In genomic region chr4:150140774-150141400, GRCh38 we compare ENCODE assay signal across 12 cellular contexts.
DNase-seq lines count a peak whose midpoint lies in the region; ATAC-seq and TF ChIP-seq lines count a peak whose summit lies in the region.
"Had no signal": no experiment of that assay in that cellular context is flagged by ENCODE, and none has a peak within 500 bp of the region (broad histone marks: within the 10 kb centered on the region; RNA-seq: fewer than 3 reads in every experiment).

No MANE protein-coding gene starts in this region.

- TF ChIP-seq RAD21 in SK-N-SH (IDR thresholded peaks at IDR 0.05; ENCODE audit: low read length), result no peak

- no peaks in the 10 kb centered on the region for H3K9me2 ChIP-seq in SK-N-SH

- CTCF ChIA-PET in SK-N-SH (lab: Yijun Ruan, JAX), result no interaction called here

- TF ChIP-seq CTCF in SK-N-SH (IDR thresholded peaks at IDR 0.05), result no peak
- no peak for TF ChIP-seq CTCF in fibroblast of mammary gland (conservative IDR thresholded peaks at IDR 0.05; ENCODE audit: control insufficient read depth, insufficient read depth, low read depth, low read length)
- TF ChIP-seq CTCF in progenitor cell of endocrine pancreas (IDR thresholded peaks at IDR 0.05; ENCODE audit: unreplicated experiment), result no peak

- 23% methylated on average over 5 of the region's 5 CpGs for WGBS in SK-N-SH (ENCODE audit: low lambda C conversion rate)

- H3K36me3 ChIP-seq in SK-N-SH (replicated peaks in 1 of 2; ENCODE audit: control insufficient read depth in 1 of 2, insufficient read depth in 2 of 2, low read length in 1 of 2), result peaks cover 0 to 8% of the 10 kb centered on the region in 2 experiments
- H3K36me3 ChIP-seq: prostate gland, thyroid gland had no signal

- H3K27me3 Mint-ChIP-seq in progenitor cell of endocrine pancreas, result peaks cover 5% of the 10 kb centered on the region
- H3K27me3 Mint-ChIP-seq in naive thymus-derived CD8-positive, alpha-beta T cell, result peaks cover 0 to 9% (median 0%) of the 10 kb centered on the region in 5 donors

- no peak overlapping the region for H2AFZ ChIP-seq in SK-N-SH (ENCODE audit: low read depth)

- H3K36me3 Mint-ChIP-seq in stimulated activated effector memory CD8-positive, alpha-beta T cell treated with anti-CD3 and anti-CD28 coated beads, Interleukin-12 subunit alpha, Interleukin-12 subunit beta, amount 100 ng/mL, for 72 hours, result no peaks in the 10 kb centered on the region
- no peaks in the 10 kb centered on the region for H3K36me3 Mint-ChIP-seq in progenitor cell of endocrine pancreas (ENCODE audit: insufficient read depth)
- H3K36me3 Mint-ChIP-seq in naive thymus-derived CD8-positive, alpha-beta T cell, result no peaks in the 10 kb centered on the region

- no peaks in the 10 kb centered on the region; the same call in 1 of the 2 replicates for H4K20me1 ChIP-seq in SK-N-SH (ENCODE audit: insufficient read depth)

- peak; percentile 31 for ATAC-seq in stimulated activated effector memory CD8-positive, alpha-beta T cell treated with anti-CD3 and anti-CD28 coated beads, Interleukin-12 subunit alpha, Interleukin-12 subunit beta, amount 100 ng/mL, for 72 hours
- no peak for ATAC-seq in naive thymus-derived CD8-positive, alpha-beta T cell
- no peak for ATAC-seq in GM21515 (IDR thresholded peaks at IDR 0.05; ENCODE audit: unreplicated experiment)
- ATAC-seq: GM12878 had no signal

- peak overlapping the region; percentile 37; the same call in 1 of the 2 replicates for H3K9ac ChIP-seq in SK-N-SH

- H3F3A ChIP-seq in SK-N-SH (replicated peaks; ENCODE audit: insufficient read depth), result peaks cover 52% of the 10 kb centered on the region

- H3K9me3 ChIP-seq in SK-N-SH, result no peaks in the 10 kb centered on the region
- H3K9me3 ChIP-seq: prostate gland, thyroid gland had no signal

- peaks cover 10% of the 10 kb centered on the region for H3K4me1 Mint-ChIP-seq in stimulated activated effector memory CD8-positive, alpha-beta T cell treated with anti-CD3 and anti-CD28 coated beads, Interleukin-12 subunit alpha, Interleukin-12 subunit beta, amount 100 ng/mL, for 72 hours
- no peaks in the 10 kb centered on the region for H3K4me1 Mint-ChIP-seq in progenitor cell of endocrine pancreas (ENCODE audit: low read depth)
- no peaks in the 10 kb centered on the region for H3K4me1 Mint-ChIP-seq in naive thymus-derived CD8-positive, alpha-beta T cell

- H3K27ac ChIP-seq in SK-N-SH (ENCODE audit: low read depth in 2 of 2, low read length in 1 of 2), result peak overlapping the region; percentile 79 to 81; a peak in 3 of 4 replicates
- H3K27ac ChIP-seq: prostate gland, thyroid gland had no signal

- POLR2A ChIA-PET in SK-N-SH (lab: Yijun Ruan, JAX), result no interaction called here
- POLR2A ChIA-PET in naive thymus-derived CD8-positive, alpha-beta T cell (lab: Charles Lee), result no interaction called here

- H3K79me2 ChIP-seq in SK-N-SH (ENCODE audit: insufficient read depth), result peaks cover 85% of the 10 kb centered on the region

- peak; percentile 71 for DNase-seq in HCEC 1CT
- DNase-seq in SK-N-SH, result no peak
- peak; percentile 79 for DNase-seq in fibroblast of mammary gland (ENCODE audit: low read depth)
- DNase-seq in stimulated activated effector memory CD8-positive, alpha-beta T cell treated with anti-CD3 and anti-CD28 coated beads, Interleukin-12 subunit alpha, Interleukin-12 subunit beta, amount 100 ng/mL, for 72 hours (ENCODE audit: low spot score in 2 of 2), result no peak
- no peak for DNase-seq in progenitor cell of endocrine pancreas (ENCODE audit: low spot score, unreplicated experiment)
- no peak for DNase-seq in naive thymus-derived CD8-positive, alpha-beta T cell
- no peak for DNase-seq in activated T-cell treated with anti-CD3 and anti-CD28 coated beads for 4 hours
- DNase-seq: NCI-H1930, thyroid gland had no signal

- peak overlapping the region; percentile 72 for H3K4me2 ChIP-seq in SK-N-SH

- peak; percentile 6 to 84; a peak in 2 of 4 replicates for TF ChIP-seq EP300 in SK-N-SH (IDR thresholded peaks at IDR 0.05; ENCODE audit: borderline replicate concordance in 1 of 2, low read depth in 1 of 2, low read length in 1 of 2)

- H3K9me3 Mint-ChIP-seq in stimulated activated effector memory CD8-positive, alpha-beta T cell treated with anti-CD3 and anti-CD28 coated beads, Interleukin-12 subunit alpha, Interleukin-12 subunit beta, amount 100 ng/mL, for 72 hours, result no peaks in the 10 kb centered on the region
- peaks cover 3% of the 10 kb centered on the region for H3K9me3 Mint-ChIP-seq in progenitor cell of endocrine pancreas (ENCODE audit: low read depth)
- H3K9me3 Mint-ChIP-seq in naive thymus-derived CD8-positive, alpha-beta T cell, result peaks cover 0 to 15% (median 0%) of the 10 kb centered on the region in 9 donors

- no peak overlapping the region for H3K27ac Mint-ChIP-seq in stimulated activated effector memory CD8-positive, alpha-beta T cell treated with anti-CD3 and anti-CD28 coated beads, Interleukin-12 subunit alpha, Interleukin-12 subunit beta, amount 100 ng/mL, for 72 hours
- H3K27ac Mint-ChIP-seq in progenitor cell of endocrine pancreas, result no peak overlapping the region
- H3K27ac Mint-ChIP-seq in naive thymus-derived CD8-positive, alpha-beta T cell, result no peak overlapping the region

- H3K27me3 ChIP-seq in SK-N-SH (ENCODE audit: insufficient read depth), result no peaks in the 10 kb centered on the region
- H3K27me3 ChIP-seq: thyroid gland had no signal

- H3K4me3 ChIP-seq in SK-N-SH (ENCODE audit: low read depth in 2 of 2, low read length in 1 of 2), result peak overlapping the region; percentile 1 to 28; a peak in 2 of 4 replicates
- H3K4me3 ChIP-seq in fibroblast of mammary gland (ENCODE audit: control insufficient read depth, low read depth, low read length), result peak overlapping the region; percentile 8
- H3K4me3 ChIP-seq: GM12878, prostate gland, thyroid gland had no signal

- H3K4me1 ChIP-seq in SK-N-SH (ENCODE audit: control insufficient read depth in 1 of 2, insufficient read depth in 2 of 2, low read depth in 1 of 2, low read length in 1 of 2), result peaks cover 0 to 57% of the 10 kb centered on the region in 2 experiments
- H3K4me1 ChIP-seq: prostate gland, thyroid gland had no signal

- no peak overlapping the region for H3K4me3 Mint-ChIP-seq in stimulated activated effector memory CD8-positive, alpha-beta T cell treated with anti-CD3 and anti-CD28 coated beads, Interleukin-12 subunit alpha, Interleukin-12 subunit beta, amount 100 ng/mL, for 72 hours
- no peak overlapping the region for H3K4me3 Mint-ChIP-seq in progenitor cell of endocrine pancreas (ENCODE audit: low read depth)
- no peak overlapping the region for H3K4me3 Mint-ChIP-seq in naive thymus-derived CD8-positive, alpha-beta T cell

TF ChIP-seq in SK-N-SH, 30 proteins besides CTCF, POLR2A, EP300 and RAD21 (continues in another document):
- TF ChIP-seq MEF2A (IDR thresholded peaks at IDR 0.05; ENCODE audit: borderline replicate concordance, low read depth), result no peak; the same call in 1 of the 2 replicates
- no peak for TF ChIP-seq SMC3 (IDR thresholded peaks at IDR 0.05; ENCODE audit: low read depth, low read length)
- no peak for TF ChIP-seq YY1 (IDR thresholded peaks at IDR 0.05; ENCODE audit: low read depth)
- TF ChIP-seq ZBTB33 (IDR thresholded peaks at IDR 0.05; ENCODE audit: borderline replicate concordance, low read depth), result no peak
- no peak for TF ChIP-seq USF2 (IDR thresholded peaks at IDR 0.05; ENCODE audit: borderline replicate concordance, low read depth, low read length)
- peak; percentile 61; the same call in 1 of the 2 replicates for TF ChIP-seq POLR2AphosphoS5 (IDR thresholded peaks at IDR 0.05; ENCODE audit: low read depth, low read length)
- TF ChIP-seq GATA2 (CRISPR knock-in tag; IDR thresholded peaks at IDR 0.05), result no peak
- TF ChIP-seq USF1 (IDR thresholded peaks at IDR 0.05; ENCODE audit: borderline replicate concordance, low read depth), result no peak
- TF ChIP-seq TCF12 (IDR thresholded peaks at IDR 0.05), result peak; percentile 81
- peak; percentile 94 for TF ChIP-seq JUND (IDR thresholded peaks at IDR 0.05)
- TF ChIP-seq RXRA (IDR thresholded peaks at IDR 0.05; ENCODE audit: borderline replicate concordance, low read depth), result peak; percentile 38; the same call in 1 of the 2 replicates
- TF ChIP-seq MAX (IDR thresholded peaks at IDR 0.05; ENCODE audit: low read depth), result no peak
- TF ChIP-seq ELF1 (IDR thresholded peaks at IDR 0.05), result no peak
- TF ChIP-seq CHD2 (IDR thresholded peaks at IDR 0.05; ENCODE audit: low read length, partially characterized antibody), result no peak

Comparison
In these comparisons a context has a peak if more than half of its experiments do, and no peak if none do; other contexts are left out.
1. DNase-seq: peak in HCEC 1CT (single experiment) and fibroblast of mammary gland (single experiment); none in SK-N-SH (single experiment), stimulated activated effector memory CD8-positive, alpha-beta T cell treated with anti-CD3 and anti-CD28 coated beads, Interleukin-12 subunit alpha, Interleukin-12 subunit beta, amount 100 ng/mL, for 72 hours (0 of 2), progenitor cell of endocrine pancreas (single experiment), naive thymus-derived CD8-positive, alpha-beta T cell (0 of 10) and activated T-cell treated with anti-CD3 and anti-CD28 coated beads for 4 hours (single experiment).